In the genomic region with DNA sequence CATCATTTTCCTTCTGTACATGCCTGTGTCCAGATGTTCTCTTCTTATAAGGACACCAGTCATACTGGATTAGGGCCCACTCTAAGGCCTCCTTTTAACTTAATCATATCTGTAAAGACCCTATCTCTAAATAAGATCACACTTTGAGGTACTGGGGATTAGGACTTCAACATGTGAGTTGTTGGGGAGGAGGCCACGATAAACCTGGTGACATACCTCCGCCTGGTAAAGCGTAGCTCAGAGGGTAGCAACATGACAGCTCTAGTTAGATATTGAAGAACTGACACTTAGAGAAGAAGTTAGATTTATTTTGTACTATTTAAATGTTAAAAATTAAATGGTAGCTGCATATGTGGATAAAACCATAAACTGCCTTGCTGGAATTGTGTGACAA, we compare ENCODE assay signal across 24 cellular contexts. TPM values are rescaled to one million over a fixed set of nuclear protein-coding genes. Genes with fewer than 3 reads are reported as not detected.
DNase-seq lines count a peak whose midpoint lies in the region; ATAC-seq and TF ChIP-seq lines count a peak whose summit lies in the region.
"Had no signal": no experiment of that assay in that cellular context is flagged by ENCODE, and none has a peak within 500 bp of the region (broad histone marks: within the 10 kb centered on the region; RNA-seq: fewer than 3 reads in every experiment).

No MANE protein-coding gene starts in this region.

- no CpG with 5 or more reads among the region's 3 CpGs for WGBS in mesendoderm (ENCODE audit: extremely low coverage, insufficient coverage, low lambda C conversion rate)

- no peak overlapping the region for H3K4ac ChIP-seq in mesendoderm (ENCODE audit: low read depth, low read length)

- H3K23ac ChIP-seq in mesendoderm (ENCODE audit: low read length), result no peak overlapping the region

- no peak overlapping the region for H3K56ac ChIP-seq in mesendoderm (ENCODE audit: low read length)

- H3K4me3 ChIP-seq in BLaER1, result no peak overlapping the region
- no peak overlapping the region for H3K4me3 ChIP-seq in mesendoderm (ENCODE audit: low read length)
- H3K4me3 ChIP-seq in foreskin fibroblast (ENCODE audit: low read depth in 1 of 2, low read length in 2 of 2), result no peak overlapping the region
- H3K4me3 ChIP-seq: SJSA1, thoracic aorta had no signal

- H3K18ac ChIP-seq in mesendoderm (ENCODE audit: low read length), result no peak overlapping the region

- no peaks in the 10 kb centered on the region for H3K79me1 ChIP-seq in mesendoderm (ENCODE audit: low read length)

- peaks cover 4% of the 10 kb centered on the region; the same call in 1 of the 2 replicates for H3K27me3 Mint-ChIP-seq in HFFc6 (ENCODE audit: insufficient read depth)
- no peaks in the 10 kb centered on the region for H3K27me3 Mint-ChIP-seq in central memory CD8-positive, alpha-beta T cell
- H3K27me3 Mint-ChIP-seq: activated T-cell treated with anti-CD3 and anti-CD28 coated beads, Interleukin-2, amount 50 U/mL, for 24 hours had no signal

- no peaks in the 10 kb centered on the region for H3K27me3 ChIP-seq in BLaER1
- H3K27me3 ChIP-seq in mesendoderm (ENCODE audit: insufficient read depth, low read length, poor library complexity), result no peaks in the 10 kb centered on the region

- no peak overlapping the region for H3K27ac ChIP-seq in BLaER1
- no peak overlapping the region for H3K27ac ChIP-seq in mesendoderm (ENCODE audit: low read depth, low read length)
- H3K27ac ChIP-seq: KMS-11, SJSA1, thoracic aorta had no signal

- ATAC-seq in central memory CD8-positive, alpha-beta T cell (replicated peaks; ENCODE audit: extremely low read depth, poor library complexity, severe bottlenecking), result no peak
- ATAC-seq in HG03521 (IDR thresholded peaks at IDR 0.05; ENCODE audit: unreplicated experiment) (no peak), GM19455 (IDR thresholded peaks at IDR 0.05; ENCODE audit: unreplicated experiment) (no peak), GM21619 (IDR thresholded peaks at IDR 0.05; ENCODE audit: unreplicated experiment) (no peak)

- H4K5ac ChIP-seq in mesendoderm (ENCODE audit: low read length), result no peak overlapping the region

- H4K20me1 ChIP-seq in BLaER1, result no peaks in the 10 kb centered on the region

- DNase-seq in HFFc6, result no peak
- no peak for DNase-seq in central memory CD8-positive, alpha-beta T cell (ENCODE audit: low spot score in 2 of 2)
- peak; percentile 49 for DNase-seq in mesendoderm
- DNase-seq in foreskin fibroblast, result no peak
- DNase-seq: activated CD4-positive, alpha-beta T cell treated with anti-CD3 and anti-CD28 coated beads for 1 hour; activated naive CD4-positive, alpha-beta T cell treated with Interleukin-2 at 50 U/mL for 16 hours; activated T-cell treated with anti-CD3 and anti-CD28 coated beads, Interleukin-2, amount 50 U/mL, for 24 hours; amniotic stem cell; DMS 273 treated with DMSO at 0.1 percent for 48 hours; glutamatergic neuron; NCI-H146; NCI-H2171; retina; stimulated activated CD4-positive, alpha-beta T cell treated with anti-CD3 and anti-CD28 coated beads, Interleukin-4, amount 100 ng/mL, for 24 hours; stimulated activated naive CD4-positive, alpha-beta T cell had no signal

- H3K79me2 ChIP-seq in mesendoderm (ENCODE audit: control insufficient read depth, insufficient read depth, low read length), result no peaks in the 10 kb centered on the region

- no peak overlapping the region for H2AK5ac ChIP-seq in mesendoderm (ENCODE audit: low read length)

- H4K8ac ChIP-seq in mesendoderm (ENCODE audit: low read depth, low read length), result no peak overlapping the region

- H3K36me3 Mint-ChIP-seq in HFFc6 (ENCODE audit: low read depth), result peaks cover 15% of the 10 kb centered on the region; the same call in 1 of the 2 replicates
- peaks cover 3% of the 10 kb centered on the region for H3K36me3 Mint-ChIP-seq in central memory CD8-positive, alpha-beta T cell (ENCODE audit: insufficient read depth)
- H3K36me3 Mint-ChIP-seq: memory B cell had no signal

- no peak for TF ChIP-seq CTCF in HFFc6 (IDR thresholded peaks at IDR 0.05)
- no peak for TF ChIP-seq CTCF in foreskin fibroblast (IDR thresholded peaks at IDR 0.05; ENCODE audit: low read depth, low read length)

- H2BK5ac ChIP-seq in mesendoderm (ENCODE audit: low read length), result no peak overlapping the region

- H3K9ac ChIP-seq in BLaER1 (no peak overlapping the region), mesendoderm (ENCODE audit: low read length) (no peak overlapping the region)
- H3K9ac ChIP-seq: KMS-11 had no signal

- H3K4me3 Mint-ChIP-seq in HFFc6, result no peak overlapping the region; the same call in 1 of the 2 replicates
- peak overlapping the region; percentile 52 for H3K4me3 Mint-ChIP-seq in central memory CD8-positive, alpha-beta T cell
- H3K4me3 Mint-ChIP-seq: activated T-cell treated with anti-CD3 and anti-CD28 coated beads, Interleukin-2, amount 50 U/mL, for 24 hours; memory B cell had no signal

- no peak overlapping the region for H2BK15ac ChIP-seq in mesendoderm (replicated peaks; ENCODE audit: low read depth)

- peak overlapping the region; percentile 33 for H3K27ac Mint-ChIP-seq in HFFc6
- H3K27ac Mint-ChIP-seq in central memory CD8-positive, alpha-beta T cell (ENCODE audit: low read depth), result peak overlapping the region; percentile 58
- H3K27ac Mint-ChIP-seq: activated T-cell treated with anti-CD3 and anti-CD28 coated beads, Interleukin-2, amount 50 U/mL, for 24 hours; memory B cell had no signal

- H3K4me2 ChIP-seq in BLaER1, result peak overlapping the region; percentile 47
- no peak overlapping the region for H3K4me2 ChIP-seq in mesendoderm (ENCODE audit: low read length)
- H3K4me2 ChIP-seq: KMS-11 had no signal

- H2BK120ac ChIP-seq in mesendoderm (ENCODE audit: low read depth, low read length), result no peak overlapping the region

- H3K9me3 ChIP-seq in BLaER1, result no peaks in the 10 kb centered on the region
- H3K9me3 ChIP-seq: SJSA1, thoracic aorta had no signal

- peaks cover 57% of the 10 kb centered on the region for H3K4me1 Mint-ChIP-seq in HFFc6 (ENCODE audit: low read depth)
- peaks cover 50% of the 10 kb centered on the region for H3K4me1 Mint-ChIP-seq in central memory CD8-positive, alpha-beta T cell
- H3K4me1 Mint-ChIP-seq: memory B cell had no signal

- peaks cover 54% of the 10 kb centered on the region for H3K4me1 ChIP-seq in BLaER1
- peaks cover 4% of the 10 kb centered on the region for H3K4me1 ChIP-seq in mesendoderm (ENCODE audit: control insufficient read depth, low read depth, low read length)
- H3K4me1 ChIP-seq: SJSA1 had no signal

- H3K36me3 ChIP-seq in BLaER1, result peaks cover 16% of the 10 kb centered on the region; the same call in 1 of the 2 replicates
- H3K36me3 ChIP-seq in mesendoderm (ENCODE audit: control insufficient read depth, insufficient read depth, low read length), result no peaks in the 10 kb centered on the region
- H3K36me3 ChIP-seq: SJSA1, thoracic aorta had no signal

- no peaks in the 10 kb centered on the region for H3K9me3 Mint-ChIP-seq in HFFc6
- no peaks in the 10 kb centered on the region for H3K9me3 Mint-ChIP-seq in central memory CD8-positive, alpha-beta T cell
- H3K9me3 Mint-ChIP-seq: activated T-cell treated with anti-CD3 and anti-CD28 coated beads, Interleukin-2, amount 50 U/mL, for 24 hours; CD14-positive monocyte; memory B cell had no signal

RNA-seq across cellular contexts. Expression of gene PLCB1, which starts 13.2 kb away (rescaled TPM):
- 10 to 100 TPM; 17.2 to 25.7 (median 23.1) TPM for total RNA-seq in HFFc6 (2021; fragmentation: NEBNext Ultra II Directional; extraction: Animal tissue kit (Norgen Biotek cat#: 25700))
- polyA plus RNA-seq in mesendoderm (2013, experiment 1 of 2), result 4.6 TPM
- polyA plus RNA-seq in mesendoderm (2013, experiment 2 of 2), result 5.1 TPM
